ENCODE assay signal across 24 cellular contexts in the genomic region with DNA sequence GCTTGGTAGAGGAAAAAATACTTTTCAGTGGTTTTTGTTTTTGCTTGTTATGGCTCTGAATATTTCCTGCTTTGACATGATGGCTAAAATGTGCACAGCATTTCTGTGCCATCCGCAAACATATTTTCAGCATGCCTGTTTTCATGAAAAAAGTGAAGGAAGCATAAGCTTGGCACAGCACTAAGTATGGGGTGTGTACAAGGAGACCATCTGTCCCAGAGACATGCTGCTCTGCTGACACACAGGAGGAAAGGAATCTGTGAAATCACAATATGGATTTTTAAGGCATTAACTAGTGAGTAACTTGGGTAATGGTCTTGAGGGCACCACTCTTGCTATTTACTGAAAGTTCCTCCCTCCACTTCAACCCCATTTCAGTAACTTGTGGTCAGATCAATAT.
"Had no signal": no experiment of that assay in that cellular context is flagged by ENCODE, and none has a peak within 500 bp of the region (broad histone marks: within the 10 kb centered on the region; RNA-seq: fewer than 3 reads in every experiment).

No MANE protein-coding gene starts in this region.

- H3K27me3 Mint-ChIP-seq: activated CD4-positive, alpha-beta memory T cell treated with anti-CD3 and anti-CD28 coated beads, Interleukin-2, amount 10 ng/mL, durations not matched to agents 7 days and 5 days had no signal

- H3K27me3 ChIP-seq: adrenal gland, body of pancreas, SJCRH30 had no signal

- H3K36me3 Mint-ChIP-seq: activated naive CD4-positive, alpha-beta T cell treated with anti-CD3 and anti-CD28 coated beads, Interleukin-2, amount 50 U/mL, for 72 hours had no signal

- ATAC-seq: activated naive CD4-positive, alpha-beta T cell treated with anti-CD3 and anti-CD28 coated beads, Interleukin-2, amount 50 U/mL, for 72 hours; body of pancreas; Panc1 had no signal

- H3K4me1 Mint-ChIP-seq: activated CD4-positive, alpha-beta memory T cell treated with anti-CD3 and anti-CD28 coated beads, Interleukin-2, amount 10 ng/mL, durations not matched to agents 7 days and 5 days had no signal

- DNase-seq: activated CD4-positive, alpha-beta memory T cell treated with anti-CD3 and anti-CD28 coated beads, Interleukin-2, amount 10 ng/mL, durations not matched to agents 7 days and 5 days; activated CD4-positive, alpha-beta T cell treated with anti-CD3 and anti-CD28 coated beads for 1 hour; activated CD4-positive, alpha-beta T cell treated with anti-CD3 and anti-CD28 coated beads for 48 hours; activated CD4-positive, CD25-positive, alpha-beta regulatory T cell; activated gamma-delta T cell treated with Interleukin-2 at 50 U/mL for 16 hours; activated naive CD4-positive, alpha-beta T cell treated with anti-CD3 and anti-CD28 coated beads for 36 hours; activated T-cell treated with anti-CD3 and anti-CD28 coated beads, Interleukin-2, amount 50 U/mL, for 1 hour; adrenal gland; body of pancreas; NCI-H1092 treated with DMSO at 0.1 percent for 48 hours; NCI-H1417; NCI-H2029; NCI-H2227 treated with DMSO at 0.1 percent for 48 hours; SHP77; SJCRH30; T1000; WERI-Rb-1 had no signal

- H3K4me1 ChIP-seq: adrenal gland, SJCRH30 had no signal

- H3K36me3 ChIP-seq: adrenal gland, SJCRH30, WERI-Rb-1 had no signal

- H3K27ac Mint-ChIP-seq: activated CD4-positive, alpha-beta memory T cell treated with anti-CD3 and anti-CD28 coated beads, Interleukin-2, amount 10 ng/mL, durations not matched to agents 7 days and 5 days; activated naive CD4-positive, alpha-beta T cell treated with anti-CD3 and anti-CD28 coated beads for 36 hours; activated naive CD4-positive, alpha-beta T cell treated with anti-CD3 and anti-CD28 coated beads, Interleukin-2, amount 50 U/mL, for 72 hours; activated T-helper 2 cell treated with anti-CD3 and anti-CD28 coated beads, Interferon-gamma antibody, Interleukin-2, Interleukin-4, amounts not matched to agents 10 μg/mL and 5 μg/mL and 100 μg/mL, durations not matched to agents 14 hours and 24 hours and 36 hours had no signal

- H3K9me3 ChIP-seq: adrenal gland, body of pancreas, SJCRH30 had no signal

- H3K4me3 Mint-ChIP-seq: activated CD4-positive, alpha-beta memory T cell treated with anti-CD3 and anti-CD28 coated beads, Interleukin-2, amount 10 ng/mL, durations not matched to agents 7 days and 5 days; activated naive CD4-positive, alpha-beta T cell treated with anti-CD3 and anti-CD28 coated beads for 36 hours had no signal

- FAIRE-seq: astrocyte, bronchial epithelial cell had no signal

- H3K27ac ChIP-seq: adrenal gland, body of pancreas, coronary artery, SJCRH30, SK-N-MC, WERI-Rb-1 had no signal

- H3K4me3 ChIP-seq: adrenal gland, body of pancreas, coronary artery, SJCRH30, SK-N-MC had no signal

- H3K9me3 Mint-ChIP-seq: activated T-helper 2 cell treated with anti-CD3 and anti-CD28 coated beads, Interferon-gamma antibody, Interleukin-2, Interleukin-4, amounts not matched to agents 10 μg/mL and 5 μg/mL and 100 μg/mL, durations not matched to agents 14 hours and 24 hours and 36 hours had no signal
